ENCODE assay signal across 1 cellular context in genomic region chr6:16770701-16771569, GRCh38.
TF ChIP-seq lines count a peak whose summit lies in the region.

No MANE protein-coding gene starts in this region.

TF ChIP-seq in HepG2, 621 proteins besides CTCF, POLR2A, EP300 and RAD21 (continued from another document and continues in another):
- TF ChIP-seq, protein P1, sequence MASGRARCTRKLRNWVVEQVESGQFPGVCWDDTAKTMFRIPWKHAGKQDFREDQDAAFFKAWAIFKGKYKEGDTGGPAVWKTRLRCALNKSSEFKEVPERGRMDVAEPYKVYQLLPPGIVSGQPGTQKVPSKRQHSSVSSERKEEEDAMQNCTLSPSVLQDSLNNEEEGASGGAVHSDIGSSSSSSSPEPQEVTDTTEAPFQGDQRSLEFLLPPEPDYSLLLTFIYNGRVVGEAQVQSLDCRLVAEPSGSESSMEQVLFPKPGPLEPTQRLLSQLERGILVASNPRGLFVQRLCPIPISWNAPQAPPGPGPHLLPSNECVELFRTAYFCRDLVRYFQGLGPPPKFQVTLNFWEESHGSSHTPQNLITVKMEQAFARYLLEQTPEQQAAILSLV (CRISPR knock-in tag; IDR thresholded peaks at IDR 0.05; ENCODE audit: borderline replicate concordance), result no peak
- TF ChIP-seq NFATC3 (CRISPR knock-in tag; IDR thresholded peaks at IDR 0.05) (peak; percentile 7; the same call in 1 of the 2 replicates), GFI1 (CRISPR knock-in tag; IDR thresholded peaks at IDR 0.05; ENCODE audit: borderline replicate concordance) (no peak), KAT8 (CRISPR knock-in tag; IDR thresholded peaks at IDR 0.05) (peak; percentile 51; the same call in 1 of the 2 replicates), TBP (CRISPR knock-in tag; IDR thresholded peaks at IDR 0.05) (no peak), ELF3 (CRISPR knock-in tag; IDR thresholded peaks at IDR 0.05) (peak; percentile 75), CCDC6 (CRISPR knock-in tag; IDR thresholded peaks at IDR 0.05) (peak; percentile 72; the same call in 1 of the 2 replicates), ZSCAN29 (CRISPR knock-in tag; conservative IDR thresholded peaks at IDR 0.05) (no peak), ZBTB33 (CRISPR knock-in tag; IDR thresholded peaks at IDR 0.05) (0 out of 2 replicates have a peak, but pooled peaks have one; percentile 31), ZNF614 (CRISPR knock-in tag; IDR thresholded peaks at IDR 0.05; ENCODE audit: borderline replicate concordance) (peak; percentile 81; the same call in 1 of the 2 replicates), CEBPG (CRISPR knock-in tag; IDR thresholded peaks at IDR 0.05) (0 out of 2 replicates have a peak, but pooled peaks have one; percentile 30), ARID2 (CRISPR knock-in tag; IDR thresholded peaks at IDR 0.05; ENCODE audit: borderline replicate concordance) (no peak), MIXL1 (CRISPR knock-in tag; IDR thresholded peaks at IDR 0.05) (0 out of 2 replicates have a peak, but pooled peaks have one; percentile 22), MIER3 (CRISPR knock-in tag; IDR thresholded peaks at IDR 0.05; ENCODE audit: borderline replicate concordance) (peak; percentile 64; the same call in 1 of the 2 replicates), ZMYM4 (CRISPR knock-in tag; IDR thresholded peaks at IDR 0.05) (peak; percentile 46; the same call in 1 of the 2 replicates), IRF2 (CRISPR knock-in tag; IDR thresholded peaks at IDR 0.05) (peak; percentile 75), TEAD3 (CRISPR knock-in tag; optimal IDR thresholded peaks at IDR 0.05; ENCODE audit: borderline replicate concordance) (peak; percentile 40), CREB1 (IDR thresholded peaks at IDR 0.05) (no peak), CREB1 (CRISPR knock-in tag; IDR thresholded peaks at IDR 0.05) (no peak), ATF3 (CRISPR knock-in tag; IDR thresholded peaks at IDR 0.05) (0 out of 2 replicates have a peak, but pooled peaks have one; percentile 18), ZNF652 (CRISPR knock-in tag; IDR thresholded peaks at IDR 0.05; ENCODE audit: borderline replicate concordance, low read depth) (peak; percentile 40; the same call in 1 of the 2 replicates), SP1 (IDR thresholded peaks at IDR 0.05) (no peak), SP1 (CRISPR knock-in tag; IDR thresholded peaks at IDR 0.05) (0 out of 2 replicates have a peak, but pooled peaks have one; percentile 39), ZSCAN30 (CRISPR knock-in tag; IDR thresholded peaks at IDR 0.05) (no peak), ZNF687 (CRISPR knock-in tag; IDR thresholded peaks at IDR 0.05) (peak; percentile 74), ZFX (CRISPR knock-in tag; IDR thresholded peaks at IDR 0.05; ENCODE audit: low read depth) (peak; percentile 59), NFYC (CRISPR knock-in tag; IDR thresholded peaks at IDR 0.05) (0 out of 2 replicates have a peak, but pooled peaks have one; percentile 17), RXRB (CRISPR knock-in tag; IDR thresholded peaks at IDR 0.05; ENCODE audit: borderline replicate concordance) (peak; percentile 56; the same call in 1 of the 2 replicates), MXD4 (CRISPR knock-in tag; IDR thresholded peaks at IDR 0.05) (peak; percentile 51; the same call in 1 of the 2 replicates), GATAD1 (CRISPR knock-in tag; IDR thresholded peaks at IDR 0.05) (0 out of 2 replicates have a peak, but pooled peaks have one; percentile 29), ZBTB14 (CRISPR knock-in tag; IDR thresholded peaks at IDR 0.05) (no peak), TGIF2 (CRISPR knock-in tag; IDR thresholded peaks at IDR 0.05) (peak; percentile 46; the same call in 1 of the 2 replicates), BCL6 (CRISPR knock-in tag; IDR thresholded peaks at IDR 0.05) (peak; percentile 27; the same call in 1 of the 2 replicates), NR3C1 (CRISPR knock-in tag; IDR thresholded peaks at IDR 0.05) (no peak), ZNF580 (CRISPR knock-in tag; IDR thresholded peaks at IDR 0.05; ENCODE audit: borderline replicate concordance, low read depth) (peak; percentile 73; the same call in 1 of the 2 replicates), HIVEP1 (CRISPR knock-in tag; IDR thresholded peaks at IDR 0.05) (no peak), ZNF205 (CRISPR knock-in tag; IDR thresholded peaks at IDR 0.05) (no peak), FOXK1 (CRISPR knock-in tag; IDR thresholded peaks at IDR 0.05; ENCODE audit: borderline replicate concordance, low read depth) (0 out of 2 replicates have a peak, but pooled peaks have one; percentile 25), SSRP1 (CRISPR knock-in tag; IDR thresholded peaks at IDR 0.05) (peak; percentile 70; the same call in 1 of the 2 replicates), MLX (CRISPR knock-in tag; IDR thresholded peaks at IDR 0.05) (no peak), ELF1 (CRISPR knock-in tag; IDR thresholded peaks at IDR 0.05) (0 out of 2 replicates have a peak, but pooled peaks have one; percentile 10), THRA (CRISPR knock-in tag; IDR thresholded peaks at IDR 0.05; ENCODE audit: borderline replicate concordance) (0 out of 2 replicates have a peak, but pooled peaks have one; percentile 54), ZNF44 (CRISPR knock-in tag; IDR thresholded peaks at IDR 0.05) (no peak)
- TF ChIP-seq, protein P2, sequence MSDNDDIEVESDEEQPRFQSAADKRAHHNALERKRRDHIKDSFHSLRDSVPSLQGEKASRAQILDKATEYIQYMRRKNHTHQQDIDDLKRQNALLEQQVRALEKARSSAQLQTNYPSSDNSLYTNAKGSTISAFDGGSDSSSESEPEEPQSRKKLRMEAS (IDR thresholded peaks at IDR 0.05), result peak; percentile 50
- TF ChIP-seq, protein P3, sequence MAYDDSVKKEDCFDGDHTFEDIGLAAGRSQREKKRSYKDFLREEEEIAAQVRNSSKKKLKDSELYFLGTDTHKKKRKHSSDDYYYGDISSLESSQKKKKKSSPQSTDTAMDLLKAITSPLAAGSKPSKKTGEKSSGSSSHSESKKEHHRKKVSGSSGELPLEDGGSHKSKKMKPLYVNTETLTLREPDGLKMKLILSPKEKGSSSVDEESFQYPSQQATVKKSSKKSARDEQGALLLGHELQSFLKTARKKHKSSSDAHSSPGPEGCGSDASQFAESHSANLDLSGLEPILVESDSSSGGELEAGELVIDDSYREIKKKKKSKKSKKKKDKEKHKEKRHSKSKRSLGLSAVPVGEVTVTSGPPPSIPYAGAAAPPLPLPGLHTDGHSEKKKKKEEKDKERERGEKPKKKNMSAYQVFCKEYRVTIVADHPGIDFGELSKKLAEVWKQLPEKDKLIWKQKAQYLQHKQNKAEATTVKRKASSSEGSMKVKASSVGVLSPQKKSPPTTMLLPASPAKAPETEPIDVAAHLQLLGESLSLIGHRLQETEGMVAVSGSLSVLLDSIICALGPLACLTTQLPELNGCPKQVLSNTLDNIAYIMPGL (CRISPR knock-in tag; IDR thresholded peaks at IDR 0.05; ENCODE audit: borderline replicate concordance in 1 of 2, low read depth in 1 of 2), result peak in 1 of 2 experiments; percentile 84; a peak in 2 of 4 replicates
- TF ChIP-seq, protein P4, sequence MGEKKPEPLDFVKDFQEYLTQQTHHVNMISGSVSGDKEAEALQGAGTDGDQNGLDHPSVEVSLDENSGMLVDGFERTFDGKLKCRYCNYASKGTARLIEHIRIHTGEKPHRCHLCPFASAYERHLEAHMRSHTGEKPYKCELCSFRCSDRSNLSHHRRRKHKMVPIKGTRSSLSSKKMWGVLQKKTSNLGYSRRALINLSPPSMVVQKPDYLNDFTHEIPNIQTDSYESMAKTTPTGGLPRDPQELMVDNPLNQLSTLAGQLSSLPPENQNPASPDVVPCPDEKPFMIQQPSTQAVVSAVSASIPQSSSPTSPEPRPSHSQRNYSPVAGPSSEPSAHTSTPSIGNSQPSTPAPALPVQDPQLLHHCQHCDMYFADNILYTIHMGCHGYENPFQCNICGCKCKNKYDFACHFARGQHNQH (CRISPR knock-in tag; IDR thresholded peaks at IDR 0.05), result peak; percentile 84; the same call in 1 of the 2 replicates
- TF ChIP-seq, protein P5, sequence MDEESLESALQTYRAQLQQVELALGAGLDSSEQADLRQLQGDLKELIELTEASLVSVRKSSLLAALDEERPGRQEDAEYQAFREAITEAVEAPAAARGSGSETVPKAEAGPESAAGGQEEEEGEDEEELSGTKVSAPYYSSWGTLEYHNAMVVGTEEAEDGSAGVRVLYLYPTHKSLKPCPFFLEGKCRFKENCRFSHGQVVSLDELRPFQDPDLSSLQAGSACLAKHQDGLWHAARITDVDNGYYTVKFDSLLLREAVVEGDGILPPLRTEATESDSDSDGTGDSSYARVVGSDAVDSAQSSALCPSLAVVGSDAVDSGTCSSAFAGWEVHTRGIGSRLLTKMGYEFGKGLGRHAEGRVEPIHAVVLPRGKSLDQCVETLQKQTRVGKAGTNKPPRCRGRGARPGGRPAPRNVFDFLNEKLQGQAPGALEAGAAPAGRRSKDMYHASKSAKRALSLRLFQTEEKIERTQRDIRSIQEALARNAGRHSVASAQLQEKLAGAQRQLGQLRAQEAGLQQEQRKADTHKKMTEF (CRISPR knock-in tag; IDR thresholded peaks at IDR 0.05), result peak; percentile 58; the same call in 1 of the 2 replicates
- TF ChIP-seq, protein P6, sequence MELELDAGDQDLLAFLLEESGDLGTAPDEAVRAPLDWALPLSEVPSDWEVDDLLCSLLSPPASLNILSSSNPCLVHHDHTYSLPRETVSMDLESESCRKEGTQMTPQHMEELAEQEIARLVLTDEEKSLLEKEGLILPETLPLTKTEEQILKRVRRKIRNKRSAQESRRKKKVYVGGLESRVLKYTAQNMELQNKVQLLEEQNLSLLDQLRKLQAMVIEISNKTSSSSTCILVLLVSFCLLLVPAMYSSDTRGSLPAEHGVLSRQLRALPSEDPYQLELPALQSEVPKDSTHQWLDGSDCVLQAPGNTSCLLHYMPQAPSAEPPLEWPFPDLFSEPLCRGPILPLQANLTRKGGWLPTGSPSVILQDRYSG (CRISPR knock-in tag; IDR thresholded peaks at IDR 0.05), result no peak
